ENCODE assay signal across 16 cellular contexts in the genomic region with DNA sequence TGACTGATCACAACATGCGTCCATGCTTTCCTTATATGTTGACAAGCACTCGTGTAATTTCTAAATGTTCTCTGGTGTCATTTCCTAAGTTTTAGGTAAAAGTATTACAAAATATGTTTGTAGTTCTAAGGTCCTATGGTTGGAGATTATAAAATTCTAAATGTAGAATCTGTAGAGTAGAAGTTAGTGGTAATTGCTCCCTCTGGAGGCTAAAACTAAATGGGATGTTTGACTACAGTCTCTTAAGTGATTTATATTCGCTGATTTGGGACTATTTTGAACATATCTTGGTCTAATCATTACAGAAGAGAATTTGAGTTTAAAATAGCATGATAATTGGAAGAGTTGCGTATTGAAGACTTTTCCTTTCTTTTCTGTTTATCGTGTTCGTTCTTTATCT.
DNase-seq lines count a peak whose midpoint lies in the region; ATAC-seq and TF ChIP-seq lines count a peak whose summit lies in the region.
"Had no signal": no experiment of that assay in that cellular context is flagged by ENCODE, and none has a peak within 500 bp of the region (broad histone marks: within the 10 kb centered on the region; RNA-seq: fewer than 3 reads in every experiment).

No MANE protein-coding gene starts in this region.

- no peaks in the 10 kb centered on the region for H3K27me3 ChIP-seq in kidney epithelial cell (ENCODE audit: control insufficient read depth, insufficient read depth, low read length)
- no peaks in the 10 kb centered on the region for H3K27me3 ChIP-seq in heart right ventricle
- H3K27me3 ChIP-seq: SJCRH30 had no signal

- no peaks in the 10 kb centered on the region for H3K9me3 Mint-ChIP-seq in HFFc6
- H3K9me3 Mint-ChIP-seq: CD8-positive, alpha-beta T cell; stimulated activated memory B cell treated with anti-CD40 and anti-IgM and Interleukin-4, amounts not matched to agents 10 μg/mL and 1 μg/mL and 100 μg/mL, for 72 hours had no signal

- H3K36me3 Mint-ChIP-seq in HFFc6 (ENCODE audit: low read depth) = peaks cover 5% of the 10 kb centered on the region; the same call in 1 of the 2 replicates

- ATAC-seq in heart right ventricle (no peak), GM18868 (IDR thresholded peaks at IDR 0.05; ENCODE audit: unreplicated experiment) (no peak)
- ATAC-seq: CD8-positive, alpha-beta T cell; stimulated activated memory B cell treated with anti-CD40 and anti-IgM and Interleukin-4, amounts not matched to agents 10 μg/mL and 1 μg/mL and 100 μg/mL, for 72 hours; WTC11 had no signal

- no peak overlapping the region for H3K4me3 Mint-ChIP-seq in HFFc6
- H3K4me3 Mint-ChIP-seq: CD8-positive, alpha-beta T cell; stimulated activated memory B cell treated with anti-CD40 and anti-IgM and Interleukin-4, amounts not matched to agents 10 μg/mL and 1 μg/mL and 100 μg/mL, for 72 hours; WTC11 had no signal

- 96% methylated on average over 6 of the region's 6 CpGs for WGBS in heart right ventricle, 2 donors

- intact Hi-C loops in heart right ventricle (cut with DNase I) = no loop called here

- no peak overlapping the region for H3K27ac ChIP-seq in heart right ventricle
- H3K27ac ChIP-seq: SJCRH30 had no signal

- H3K27me3 Mint-ChIP-seq in HFFc6 (ENCODE audit: insufficient read depth) = no peaks in the 10 kb centered on the region
- H3K27me3 Mint-ChIP-seq: progenitor cell of endocrine pancreas; stimulated activated memory B cell treated with anti-CD40 and anti-IgM and Interleukin-4, amounts not matched to agents 10 μg/mL and 1 μg/mL and 100 μg/mL, for 72 hours had no signal

- H3K4me3 ChIP-seq in AG09309 (ENCODE audit: control insufficient read depth, low read depth, low read length) (no peak overlapping the region), kidney epithelial cell (ENCODE audit: low read depth, low read length) (no peak overlapping the region), heart right ventricle (no peak overlapping the region)
- H3K4me3 ChIP-seq: SJCRH30 had no signal

- DNase-seq in AG09309 (ENCODE audit: low read depth) (no peak), HFFc6 (no peak), amniotic epithelial cell (ENCODE audit: low read depth) (peak; percentile 23), kidney epithelial cell (ENCODE audit: low read depth) (no peak), NCI-H2029 treated with DMSO at 0.1 percent for 48 hours (lab: John Stamatoyannopoulos, UW) (no peak), heart right ventricle (no peak), NOMO-1 treated with dmso at 0.1 percent for 144 hours (lab: John Stamatoyannopoulos, UW; ENCODE audit: unreplicated experiment) (no peak)
- DNase-seq: CD8-positive, alpha-beta T cell; hypothalamus; NCI-H1048; NCI-H446 treated with DMSO at 0.1 percent for 48 hours; SJCRH30 had no signal

- TF ChIP-seq CTCF in AG09309 (IDR thresholded peaks at IDR 0.05; ENCODE audit: control insufficient read depth, insufficient read depth, low read depth, low read length, missing control alignments) (peak; percentile 26), HFFc6 (IDR thresholded peaks at IDR 0.05) (peak; percentile 74), kidney epithelial cell (IDR thresholded peaks at IDR 0.05; ENCODE audit: insufficient read depth, low read length, poor library complexity, severe bottlenecking) (peak; percentile 15), heart right ventricle (IDR thresholded peaks at IDR 0.05) (peak in 2 of 9 donors; percentile 9 to 15)

- H3K4me1 Mint-ChIP-seq in HFFc6 (ENCODE audit: low read depth) = no peaks in the 10 kb centered on the region
- H3K4me1 Mint-ChIP-seq: stimulated activated memory B cell treated with anti-CD40 and anti-IgM and Interleukin-4, amounts not matched to agents 10 μg/mL and 1 μg/mL and 100 μg/mL, for 72 hours; WTC11 had no signal

- no peak overlapping the region for H3K27ac Mint-ChIP-seq in HFFc6
- H3K27ac Mint-ChIP-seq: CD8-positive, alpha-beta T cell; progenitor cell of endocrine pancreas; stimulated activated memory B cell treated with anti-CD40 and anti-IgM and Interleukin-4, amounts not matched to agents 10 μg/mL and 1 μg/mL and 100 μg/mL, for 72 hours; WTC11 had no signal

- no peaks in the 10 kb centered on the region for H3K4me1 ChIP-seq in heart right ventricle
- H3K4me1 ChIP-seq: SJCRH30 had no signal

- no peaks in the 10 kb centered on the region for H3K9me3 ChIP-seq in heart right ventricle
- H3K9me3 ChIP-seq: SJCRH30 had no signal

- H3K36me3 ChIP-seq in kidney epithelial cell (ENCODE audit: control insufficient read depth, insufficient read depth, low read length) (no peaks in the 10 kb centered on the region), heart right ventricle (peaks cover 0 to 31% (median 5%) of the 10 kb centered on the region in 9 donors)
- H3K36me3 ChIP-seq: SJCRH30 had no signal
